Comparison of ENCODE assay signal across 23 cellular contexts in genomic region chr15:72235298-72235697, GRCh38. TPM values are rescaled to one million over a fixed set of nuclear protein-coding genes. Genes with fewer than 3 reads are reported as not detected.
"Had no signal": no experiment of that assay in that cellular context is flagged by ENCODE, and none has a peak within 500 bp of the region (broad histone marks: within the 10 kb centered on the region; RNA-seq: fewer than 3 reads in every experiment).

No MANE protein-coding gene starts in this region.

- H3K4me2 ChIP-seq: hepatocyte had no signal

- H2AFZ ChIP-seq: hepatocyte had no signal

- H3K4me3 Mint-ChIP-seq: activated B cell treated with CpG ODN at 0.5 μM for 24 hours; activated naive CD8-positive, alpha-beta T cell treated with anti-CD3 and anti-CD28 coated beads, Interleukin-2, amount 50 U/mL, for 24 hours; immature natural killer cell; naive thymus-derived CD8-positive, alpha-beta T cell had no signal

- H3K27ac Mint-ChIP-seq: activated B cell treated with CpG ODN at 0.5 μM for 24 hours had no signal

- H3K9me3 ChIP-seq: body of pancreas, lower lobe of right lung, ovary, prostate gland, right atrium auricular region, spleen, upper lobe of left lung had no signal

- H3K27me3 ChIP-seq: body of pancreas, hepatocyte, ovary, right atrium auricular region, spleen, upper lobe of left lung had no signal

- H3K36me3 ChIP-seq: ovary had no signal

- H3K9me3 Mint-ChIP-seq: activated B cell treated with CpG ODN at 0.5 μM for 24 hours; activated naive CD8-positive, alpha-beta T cell treated with anti-CD3 and anti-CD28 coated beads, Interleukin-2, amount 50 U/mL, for 24 hours; immature natural killer cell; naive thymus-derived CD8-positive, alpha-beta T cell had no signal

- H3K36me3 Mint-ChIP-seq: immature natural killer cell had no signal

- H3K27ac ChIP-seq: body of pancreas, hepatocyte, lower lobe of right lung, ovary, prostate gland, right atrium auricular region, spleen, upper lobe of left lung had no signal

- DNase-seq: activated B cell treated with CpG ODN at 0.5 μM for 24 hours; activated CD4-positive, alpha-beta T cell treated with anti-CD3 and anti-CD28 coated beads for 4 hours; activated CD4-positive, alpha-beta T cell treated with anti-CD3 and anti-CD28 coated beads, Interleukin-2, amount 50 U/mL, for 48 hours; activated gamma-delta T cell; activated naive CD4-positive, alpha-beta T cell treated with anti-CD3 and anti-CD28 coated beads, Interleukin-2, amount 50 U/mL, for 16 hours; activated naive CD8-positive, alpha-beta T cell treated with anti-CD3 and anti-CD28 coated beads, Interleukin-2, amount 50 U/mL, for 24 hours; body of pancreas; glutamatergic neuron; immature natural killer cell; lower lobe of right lung; naive thymus-derived CD8-positive, alpha-beta T cell; ovary; spleen; stimulated activated CD4-positive, alpha-beta T cell treated with anti-CD3 and anti-CD28 coated beads, Interleukin-4, amount 100 ng/mL, for 1 hour; stimulated activated naive CD4-positive, alpha-beta T cell; T-helper 9 cell; upper lobe of left lung had no signal

- H3K27me3 Mint-ChIP-seq: activated B cell treated with CpG ODN at 0.5 μM for 24 hours; naive thymus-derived CD8-positive, alpha-beta T cell had no signal

- H3K4me3 ChIP-seq: body of pancreas, hepatocyte, lower lobe of right lung, ovary, prostate gland, right atrium auricular region, spleen, upper lobe of left lung had no signal

- ATAC-seq: activated naive CD8-positive, alpha-beta T cell treated with anti-CD3 and anti-CD28 coated beads, Interleukin-2, amount 50 U/mL, for 24 hours; body of pancreas; left lobe of liver; lower lobe of right lung; naive thymus-derived CD8-positive, alpha-beta T cell had no signal

RNA-seq across cellular contexts. Expression of gene GRAMD2A, which starts 37.7 kb away (rescaled TPM):
- total RNA-seq: activated B cell treated with CpG ODN at 0.5 μM for 24 hours; activated CD8-positive, alpha-beta memory T cell treated with anti-CD3 and anti-CD28 coated beads for 36 hours; cardiac septum; left lobe of liver; naive thymus-derived CD8-positive, alpha-beta T cell had no signal
- polyA plus RNA-seq: immature natural killer cell; naive thymus-derived CD8-positive, alpha-beta T cell had no signal
